8 cellular contexts compared by ENCODE assay signal in genomic region chr11:64842851-64843841, GRCh38. TPM values are rescaled to one million over a fixed set of nuclear protein-coding genes. Genes with fewer than 3 reads are reported as not detected.
DNase-seq lines count a peak whose midpoint lies in the region; ATAC-seq lines count a peak whose summit lies in the region.

No MANE protein-coding gene starts in this region.

- WGBS in thymus: 94% methylated on average over 23 of the region's 23 CpGs

- H3K9me3 ChIP-seq in SJCRH30 (replicated peaks): no peaks in the 10 kb centered on the region
- H3K9me3 ChIP-seq in thymus (ENCODE audit: control insufficient read depth): no peaks in the 10 kb centered on the region

- H3K4me1 ChIP-seq in SJCRH30: peaks cover 18% of the 10 kb centered on the region
- H3K4me1 ChIP-seq in thymus (ENCODE audit: control insufficient read depth, insufficient read depth, low read length): peaks cover 10% of the 10 kb centered on the region

- intact Hi-C loops in activated CD4-positive, alpha-beta T cell treated with anti-CD3 and anti-CD28 coated beads, Interleukin-2, amount 10 ng/mL, durations not matched to agents 24 days and 14 days (cut with micrococcal nuclease): no loop called here

- H3K4me3 Mint-ChIP-seq in activated CD4-positive, alpha-beta T cell treated with anti-CD3 and anti-CD28 coated beads, Interleukin-2, amount 10 ng/mL, durations not matched to agents 24 days and 14 days: peak overlapping the region; percentile 73

- ATAC-seq in HG03135 (IDR thresholded peaks at IDR 0.05; ENCODE audit: unreplicated experiment): no peak
- ATAC-seq in HG03108 (IDR thresholded peaks at IDR 0.05; ENCODE audit: unreplicated experiment): no peak
- ATAC-seq in GM19452 (IDR thresholded peaks at IDR 0.05; ENCODE audit: unreplicated experiment): no peak

- DNase-seq in activated CD4-positive, alpha-beta T cell treated with anti-CD3 and anti-CD28 coated beads, Interleukin-2, amount 10 ng/mL, durations not matched to agents 24 days and 14 days: no peak
- DNase-seq in activated CD4-positive, alpha-beta T cell treated with anti-CD3 and anti-CD28 coated beads, Interleukin-2, amount 50 U/mL, for 1 hour: no peak
- DNase-seq in SJCRH30 (peak; percentile 56 to 63), iPS-NIHi11 (ENCODE audit: low spot score) (peak; percentile 49)

- peak overlapping the region; percentile 71 for H3K27ac Mint-ChIP-seq in activated CD4-positive, alpha-beta T cell treated with anti-CD3 and anti-CD28 coated beads, Interleukin-2, amount 10 ng/mL, durations not matched to agents 24 days and 14 days

- no peaks in the 10 kb centered on the region for H3K27me3 ChIP-seq in SJCRH30
- H3K27me3 ChIP-seq in thymus (ENCODE audit: control insufficient read depth, insufficient read depth): no peaks in the 10 kb centered on the region

- H3K9me3 Mint-ChIP-seq in activated CD4-positive, alpha-beta T cell treated with anti-CD3 and anti-CD28 coated beads, Interleukin-2, amount 10 ng/mL, durations not matched to agents 24 days and 14 days: no peaks in the 10 kb centered on the region

- H3K27ac ChIP-seq in SJCRH30 (no peak overlapping the region), thymus (ENCODE audit: low read depth) (peak overlapping the region; percentile 20)

- no peak overlapping the region for H3K4me3 ChIP-seq in SJCRH30
- no peak overlapping the region for H3K4me3 ChIP-seq in thymus (ENCODE audit: low read length)

- no peaks in the 10 kb centered on the region for H3K36me3 Mint-ChIP-seq in activated CD4-positive, alpha-beta T cell treated with anti-CD3 and anti-CD28 coated beads, Interleukin-2, amount 10 ng/mL, durations not matched to agents 24 days and 14 days (ENCODE audit: low read depth)

- peaks cover 21% of the 10 kb centered on the region for H3K4me1 Mint-ChIP-seq in activated CD4-positive, alpha-beta T cell treated with anti-CD3 and anti-CD28 coated beads, Interleukin-2, amount 10 ng/mL, durations not matched to agents 24 days and 14 days

- H3K36me3 ChIP-seq in SJCRH30 (no peaks in the 10 kb centered on the region), thymus (ENCODE audit: control insufficient read depth, insufficient read depth) (peaks cover 12% of the 10 kb centered on the region)

- peaks cover 2% of the 10 kb centered on the region for H3K27me3 Mint-ChIP-seq in activated CD4-positive, alpha-beta T cell treated with anti-CD3 and anti-CD28 coated beads, Interleukin-2, amount 10 ng/mL, durations not matched to agents 24 days and 14 days

RNA-seq across cellular contexts. Expression of gene CDC42BPG, which starts 1.3 kb away (rescaled TPM):
- 0.05 TPM in 2 replicates for total RNA-seq in activated CD4-positive, alpha-beta T cell treated with anti-CD3 and anti-CD28 coated beads, Interleukin-2, amount 10 ng/mL, durations not matched to agents 24 days and 14 days
- 0.03 and 0.10 TPM in 2 replicates for total RNA-seq in SJCRH30 (2014; rRNA removed; shearing (Covaris generic))
- polyA plus RNA-seq in thymus: 7.4 TPM

RNA-seq across cellular contexts. Expression of gene MEN1, which starts 32.8 kb away (rescaled TPM):
- total RNA-seq in activated CD4-positive, alpha-beta T cell treated with anti-CD3 and anti-CD28 coated beads, Interleukin-2, amount 10 ng/mL, durations not matched to agents 24 days and 14 days: 36.7 and 39.1 TPM in 2 replicates
- total RNA-seq in SJCRH30 (2014; rRNA removed; shearing (Covaris generic)): 25.9 and 26.3 TPM in 2 replicates
- polyA plus RNA-seq in thymus: 33.4 TPM

RNA-seq across cellular contexts. Expression of gene EHD1, which starts 35.3 kb away (rescaled TPM):
- total RNA-seq in activated CD4-positive, alpha-beta T cell treated with anti-CD3 and anti-CD28 coated beads, Interleukin-2, amount 10 ng/mL, durations not matched to agents 24 days and 14 days: 93.0 and 101 TPM in 2 replicates
- total RNA-seq in SJCRH30 (2014; rRNA removed; shearing (Covaris generic)): 43.4 and 45.0 TPM in 2 replicates
- 32.3 TPM for polyA plus RNA-seq in thymus

RNA-seq across cellular contexts. Expression of gene MAP4K2, which starts 40.1 kb away (rescaled TPM):
- total RNA-seq in activated CD4-positive, alpha-beta T cell treated with anti-CD3 and anti-CD28 coated beads, Interleukin-2, amount 10 ng/mL, durations not matched to agents 24 days and 14 days: 63.5 and 67.3 TPM in 2 replicates
- total RNA-seq in SJCRH30 (2014; rRNA removed; shearing (Covaris generic)): 8.9 and 9.6 TPM in 2 replicates
- 37.6 TPM for polyA plus RNA-seq in thymus

Comparison
In these comparisons a context has a peak if more than half of its experiments do, and no peak if none do; other contexts are left out.
1. DNase-seq: peak in SJCRH30 (2 of 2) and iPS-NIHi11 (single experiment); none in activated CD4-positive, alpha-beta T cell treated with anti-CD3 and anti-CD28 coated beads, Interleukin-2, amount 10 ng/mL, durations not matched to agents 24 days and 14 days (single experiment) and activated CD4-positive, alpha-beta T cell treated with anti-CD3 and anti-CD28 coated beads, Interleukin-2, amount 50 U/mL, for 1 hour (single experiment).